Comparison of ENCODE assay signal across 1 cellular context in the genomic region with DNA sequence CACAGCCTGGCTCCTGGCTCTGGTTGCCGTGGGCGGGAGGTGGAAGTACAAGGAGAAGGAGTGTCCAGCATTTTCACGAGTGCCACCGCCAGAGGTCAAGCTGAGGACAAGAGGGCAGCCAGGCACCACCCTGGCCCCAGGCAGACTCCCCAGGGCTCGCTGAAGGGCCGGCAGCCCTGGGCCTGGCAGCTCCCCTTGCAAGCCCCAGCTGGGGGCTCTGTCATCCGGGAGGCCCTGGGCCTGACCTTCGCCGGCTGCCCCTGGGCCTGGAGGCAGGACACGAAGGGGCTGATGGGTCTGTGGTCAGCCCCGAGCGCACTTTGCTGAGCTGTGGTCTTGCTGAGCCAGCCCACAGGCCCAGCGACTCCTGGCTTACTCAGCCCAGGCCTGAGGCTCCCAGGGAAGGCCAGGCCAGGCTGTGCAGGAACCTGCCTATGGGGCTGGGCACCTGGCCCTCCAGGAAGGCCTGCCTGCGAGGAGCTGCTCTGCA.
TF ChIP-seq lines count a peak whose summit lies in the region.

No MANE protein-coding gene starts in this region.

TF ChIP-seq in K562, 482 proteins besides CTCF, POLR2A, EP300 and RAD21 (continued from another document):
- TF ChIP-seq PKNOX1 (IDR thresholded peaks at IDR 0.05) (no peak), ZC3H4 (CRISPR knock-in tag; IDR thresholded peaks at IDR 0.05; ENCODE audit: borderline replicate concordance) (0 out of 2 replicates have a peak, but pooled peaks have one; percentile 19), POLR2G (IDR thresholded peaks at IDR 0.05; ENCODE audit: low read depth, low read length) (no peak), ZNF584 (CRISPR knock-in tag; IDR thresholded peaks at IDR 0.05; ENCODE audit: low read depth) (no peak), CREBBP (IDR thresholded peaks at IDR 0.05; ENCODE audit: low read depth, low read length) (no peak), SP1 (CRISPR knock-in tag; IDR thresholded peaks at IDR 0.05) (peak; percentile 38; the same call in 1 of the 2 replicates), VEZF1 (CRISPR knock-in tag; IDR thresholded peaks at IDR 0.05) (no peak), MAFK (IDR thresholded peaks at IDR 0.05; ENCODE audit: low read length) (no peak), MCM5 (IDR thresholded peaks at IDR 0.05; ENCODE audit: low read depth) (no peak)
- TF ChIP-seq, protein P1, sequence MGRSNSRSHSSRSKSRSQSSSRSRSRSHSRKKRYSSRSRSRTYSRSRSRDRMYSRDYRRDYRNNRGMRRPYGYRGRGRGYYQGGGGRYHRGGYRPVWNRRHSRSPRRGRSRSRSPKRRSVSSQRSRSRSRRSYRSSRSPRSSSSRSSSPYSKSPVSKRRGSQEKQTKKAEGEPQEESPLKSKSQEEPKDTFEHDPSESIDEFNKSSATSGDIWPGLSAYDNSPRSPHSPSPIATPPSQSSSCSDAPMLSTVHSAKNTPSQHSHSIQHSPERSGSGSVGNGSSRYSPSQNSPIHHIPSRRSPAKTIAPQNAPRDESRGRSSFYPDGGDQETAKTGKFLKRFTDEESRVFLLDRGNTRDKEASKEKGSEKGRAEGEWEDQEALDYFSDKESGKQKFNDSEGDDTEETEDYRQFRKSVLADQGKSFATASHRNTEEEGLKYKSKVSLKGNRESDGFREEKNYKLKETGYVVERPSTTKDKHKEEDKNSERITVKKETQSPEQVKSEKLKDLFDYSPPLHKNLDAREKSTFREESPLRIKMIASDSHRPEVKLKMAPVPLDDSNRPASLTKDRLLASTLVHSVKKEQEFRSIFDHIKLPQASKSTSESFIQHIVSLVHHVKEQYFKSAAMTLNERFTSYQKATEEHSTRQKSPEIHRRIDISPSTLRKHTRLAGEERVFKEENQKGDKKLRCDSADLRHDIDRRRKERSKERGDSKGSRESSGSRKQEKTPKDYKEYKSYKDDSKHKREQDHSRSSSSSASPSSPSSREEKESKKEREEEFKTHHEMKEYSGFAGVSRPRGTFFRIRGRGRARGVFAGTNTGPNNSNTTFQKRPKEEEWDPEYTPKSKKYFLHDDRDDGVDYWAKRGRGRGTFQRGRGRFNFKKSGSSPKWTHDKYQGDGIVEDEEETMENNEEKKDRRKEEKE (IDR thresholded peaks at IDR 0.05; ENCODE audit: borderline replicate concordance in 1 of 2, control insufficient read depth in 1 of 2, low read depth in 2 of 2, low read length in 1 of 2) = no peak
TF ChIP-seq in K562: peak in this region for 2.
